In the genomic region with DNA sequence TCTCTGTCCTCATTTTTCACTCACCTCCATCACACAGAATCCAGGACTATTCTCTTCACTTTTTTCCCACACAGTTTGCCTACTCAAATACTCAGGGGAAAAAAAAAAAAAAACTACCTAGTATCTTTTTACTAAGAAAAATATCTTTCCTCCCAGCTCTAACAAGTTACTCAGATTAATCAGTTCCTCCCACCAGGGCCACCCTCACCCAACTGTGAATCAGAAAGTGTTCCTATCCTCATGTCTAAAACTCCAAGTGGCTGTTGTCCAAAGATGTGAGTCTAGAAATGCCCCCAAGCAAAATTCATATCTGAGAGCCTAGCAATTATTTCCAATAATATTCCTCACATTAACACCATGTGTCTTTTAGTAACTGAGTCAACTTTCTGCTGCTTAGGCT, we compare ENCODE assay signal across 27 cellular contexts.
"Had no signal": no experiment of that assay in that cellular context is flagged by ENCODE, and none has a peak within 500 bp of the region (broad histone marks: within the 10 kb centered on the region; RNA-seq: fewer than 3 reads in every experiment).

No MANE protein-coding gene starts in this region.

- H2AFZ ChIP-seq: parathyroid adenoma had no signal

- H3K4me1 ChIP-seq: parathyroid adenoma, psoas muscle, right atrium auricular region, suprapubic skin, tibial artery had no signal

- DNase-seq: heart left ventricle; immature natural killer cell; kidney; left colon; left lung; lower lobe of right lung; mesendoderm; midbrain; mucosa of descending colon; naive thymus-derived CD4-positive, alpha-beta T cell; psoas muscle; stimulated activated CD4-positive, alpha-beta T cell treated with anti-CD3 and anti-CD28 coated beads, Interleukin-12 subunit alpha, Interleukin-12 subunit beta, amount 100 ng/mL, for 4 hours; stimulated activated CD4-positive, alpha-beta T cell treated with anti-CD3 and anti-CD28 coated beads, Interleukin-15, amount 100 ng/mL, for 24 hours; stimulated activated CD4-positive, alpha-beta T cell treated with anti-CD3 and anti-CD28 coated beads, Interleukin-2, amount 100 ng/mL, for 24 hours; stimulated activated CD4-positive, alpha-beta T cell treated with anti-CD3 and anti-CD28 coated beads, Interleukin-4, amount 100 ng/mL, for 24 hours; stimulated activated naive CD4-positive, alpha-beta T cell; tibial artery; trophoblast cell; upper lobe of right lung had no signal

- ATAC-seq: heart left ventricle; left colon; left lung; lower lobe of right lung; mucosa of descending colon; naive thymus-derived CD4-positive, alpha-beta T cell; natural killer cell treated with Interleukin-12 subunit alpha and Interleukin-12 subunit beta and Interleukin-15 and Interleukin-18, amount 100 ng/mL, for 72 hours; psoas muscle; sciatic nerve; stimulated activated effector memory CD8-positive, alpha-beta T cell treated with anti-CD3 and anti-CD28 coated beads, Interleukin-12 subunit alpha, Interleukin-12 subunit beta, amount 100 ng/mL, for 72 hours; upper lobe of right lung had no signal

- H3K27ac ChIP-seq: heart left ventricle, left lung, lower lobe of right lung, parathyroid adenoma, psoas muscle, right atrium auricular region, skin epidermis, suprapubic skin, thoracic aorta, tibial artery, upper lobe of right lung had no signal

- H3K4me3 ChIP-seq: heart left ventricle, left lung, lower lobe of right lung, mucosa of descending colon, psoas muscle, right atrium auricular region, skin epidermis, suprapubic skin, thoracic aorta, tibial artery, upper lobe of right lung had no signal

- H3K27me3 ChIP-seq: heart left ventricle, left lung, right atrium auricular region, suprapubic skin, tibial artery, upper lobe of right lung had no signal

- H3K9me3 ChIP-seq: heart left ventricle, left lung, lower lobe of right lung, mucosa of descending colon, psoas muscle, right atrium auricular region, suprapubic skin, thoracic aorta, tibial artery, upper lobe of right lung had no signal

- H3K36me3 ChIP-seq: heart left ventricle, left lung, lower lobe of right lung, right atrium auricular region, suprapubic skin, thoracic aorta, tibial artery, upper lobe of right lung had no signal

- H3K9ac ChIP-seq: parathyroid adenoma had no signal
